Comparison of ENCODE assay signal across 1 cellular context in the genomic region with DNA sequence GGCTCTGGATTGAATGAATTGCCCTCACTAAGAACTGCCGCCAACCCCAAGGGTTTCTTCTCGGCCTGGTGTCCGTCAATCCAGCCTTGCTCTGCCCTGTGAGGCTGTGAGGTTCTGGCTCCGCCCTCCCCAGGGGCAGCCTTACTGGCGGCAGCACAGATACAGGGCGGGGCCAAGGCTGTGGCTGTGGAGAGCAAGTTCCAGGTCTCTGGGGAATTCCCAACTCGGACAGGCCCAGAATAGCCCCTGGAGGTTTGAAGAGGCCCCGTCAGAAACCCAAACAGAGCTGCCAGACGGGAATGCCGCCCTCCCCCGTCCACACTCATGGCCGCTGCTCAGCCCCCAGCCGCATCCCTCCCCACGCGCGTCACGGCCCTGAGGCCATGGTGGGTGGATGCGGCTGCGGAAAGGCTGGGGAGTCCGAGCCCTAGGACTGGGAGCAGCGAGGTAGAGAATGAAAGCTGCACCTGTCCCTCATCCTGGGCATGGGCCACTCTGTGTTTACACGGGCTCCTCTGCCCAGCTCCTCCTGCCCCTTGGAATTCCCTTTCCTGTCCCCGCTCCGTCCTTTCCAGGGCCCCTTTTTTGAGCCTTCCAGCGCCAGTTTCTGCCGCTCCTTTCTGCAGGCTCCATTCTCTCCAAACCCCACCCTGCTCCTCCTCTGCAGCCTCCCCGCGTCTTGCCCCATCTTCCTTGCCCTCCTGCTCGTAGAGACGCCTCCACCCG.
A peak's percentile ranks its signal among the peaks of the same experiment; 100 is the strongest.
TF ChIP-seq lines count a peak whose summit lies in the region.

No MANE protein-coding gene starts in this region.

TF ChIP-seq in A549, 52 proteins besides CTCF, POLR2A, EP300 and RAD21 (continued from another document):
- TF ChIP-seq, protein P1, sequence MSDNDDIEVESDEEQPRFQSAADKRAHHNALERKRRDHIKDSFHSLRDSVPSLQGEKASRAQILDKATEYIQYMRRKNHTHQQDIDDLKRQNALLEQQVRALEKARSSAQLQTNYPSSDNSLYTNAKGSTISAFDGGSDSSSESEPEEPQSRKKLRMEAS (IDR thresholded peaks at IDR 0.05): peak; percentile 68
- TF ChIP-seq ZC3H11A (IDR thresholded peaks at IDR 0.05) (no peak), MAZ (IDR thresholded peaks at IDR 0.05; ENCODE audit: borderline replicate concordance, low read depth, low read length) (peak; percentile 72; the same call in 1 of the 2 replicates), KDM5A (IDR thresholded peaks at IDR 0.05) (no peak), E2F6 (IDR thresholded peaks at IDR 0.05; ENCODE audit: borderline replicate concordance, low read depth) (0 out of 2 replicates have a peak, but pooled peaks have one; percentile 5), NFE2L2 (conservative IDR thresholded peaks at IDR 0.05; ENCODE audit: low read length) (no peak), NPAS2 (CRISPR knock-in tag; IDR thresholded peaks at IDR 0.05; ENCODE audit: borderline replicate concordance) (no peak), PBX3 (IDR thresholded peaks at IDR 0.05) (peak; percentile 89), ESRRA (IDR thresholded peaks at IDR 0.05; ENCODE audit: borderline replicate concordance, low read length) (no peak)
